Comparison of ENCODE assay signal across 1 cellular context in genomic region chr1:221875004-221875330, GRCh38.
TF ChIP-seq lines count a peak whose summit lies in the region.

No MANE protein-coding gene starts in this region.

TF ChIP-seq in SK-N-SH, 30 proteins besides CTCF, POLR2A, EP300 and RAD21 (continued from another document):
- TF ChIP-seq USF2 (IDR thresholded peaks at IDR 0.05; ENCODE audit: borderline replicate concordance, low read depth, low read length) (no peak), SMC3 (IDR thresholded peaks at IDR 0.05; ENCODE audit: low read depth, low read length) (no peak), RCOR1 (IDR thresholded peaks at IDR 0.05; ENCODE audit: low read length) (no peak), GABPA (IDR thresholded peaks at IDR 0.05; ENCODE audit: low read depth) (no peak), TEAD4 (IDR thresholded peaks at IDR 0.05; ENCODE audit: borderline replicate concordance, insufficient read depth) (no peak), JUND (IDR thresholded peaks at IDR 0.05) (no peak), GATA2 (CRISPR knock-in tag; IDR thresholded peaks at IDR 0.05) (no peak)
